ENCODE assay signal across 20 cellular contexts in genomic region chr5:111537153-111538024, GRCh38.
"Had no signal": no experiment of that assay in that cellular context is flagged by ENCODE, and none has a peak within 500 bp of the region (broad histone marks: within the 10 kb centered on the region; RNA-seq: fewer than 3 reads in every experiment).

No MANE protein-coding gene starts in this region.

- H3K9me3 ChIP-seq: ascending aorta, neutrophil, thyroid gland had no signal

- DNase-seq: activated CD4-positive, alpha-beta T cell treated with anti-CD3 and anti-CD28 coated beads, Interleukin-2, amount 50 U/mL, for 1 hour; activated CD4-positive, CD25-positive, alpha-beta regulatory T cell treated with anti-CD3 and anti-CD28 coated beads, Interleukin-2, amount 50 U/mL, for 72 hours; activated CD8-positive, alpha-beta memory T cell treated with anti-CD3 and anti-CD28 coated beads for 24 hours; activated CD8-positive, alpha-beta memory T cell treated with anti-CD3 and anti-CD28 coated beads, Interleukin-2, amount 50 U/mL, for 48 hours; activated effector memory CD4-positive, alpha-beta T cell treated with Interleukin-2 at 50 U/mL for 16 hours; activated naive CD4-positive, alpha-beta T cell treated with anti-CD3 and anti-CD28 coated beads, Interleukin-2, amount 50 U/mL, for 16 hours; activated T-cell treated with anti-CD3 and anti-CD28 coated beads, Interleukin-2, amount 50 U/mL, for 48 hours; effector memory CD8-positive, alpha-beta T cell; immature natural killer cell; mesenchymal stem cell; naive thymus-derived CD4-positive, alpha-beta T cell; stimulated activated CD4-positive, alpha-beta T cell treated with anti-CD3 and anti-CD28 coated beads, Interleukin-12 subunit alpha, Interleukin-12 subunit beta, amount 100 ng/mL, for 4 hours; stimulated activated CD4-positive, alpha-beta T cell treated with anti-CD3 and anti-CD28 coated beads, Interleukin-1b, Interleukin-23, amount 100 ng/mL, for 48 hours; stimulated activated naive CD4-positive, alpha-beta T cell treated with Interleukin-2 at 50 U/mL for 16 hours; SW 1271; T-helper 2 cell; thyroid gland had no signal

- H3K27ac ChIP-seq: ascending aorta, neutrophil, thyroid gland, VCaP had no signal

- H3K36me3 ChIP-seq: ascending aorta, neutrophil, thyroid gland had no signal

- H3K4me3 ChIP-seq: ascending aorta, thyroid gland had no signal

- H3K27me3 ChIP-seq: ascending aorta, thyroid gland had no signal

- H3K4me1 ChIP-seq: thyroid gland had no signal

- ATAC-seq: effector memory CD8-positive, alpha-beta T cell; naive thymus-derived CD4-positive, alpha-beta T cell had no signal
